Comparison of ENCODE assay signal across 9 cellular contexts in genomic region chr17:32126746-32127145, GRCh38. TPM values are rescaled to one million over a fixed set of nuclear protein-coding genes. Genes with fewer than 3 reads are reported as not detected.
DNase-seq lines count a peak whose midpoint lies in the region; ATAC-seq, FAIRE-seq and TF ChIP-seq lines count a peak whose summit lies in the region.
"Had no signal": no experiment of that assay in that cellular context is flagged by ENCODE, and none has a peak within 500 bp of the region (broad histone marks: within the 10 kb centered on the region; RNA-seq: fewer than 3 reads in every experiment).

No MANE protein-coding gene starts in this region.

- H3K27ac Mint-ChIP-seq in activated naive CD4-positive, alpha-beta T cell treated with anti-CD3 and anti-CD28 coated beads, Interleukin-2, amount 50 U/mL, for 24 hours: peak overlapping the region; percentile 98

- H3K27ac ChIP-seq in K562 (ENCODE audit: extremely low read depth, low read depth, low read length) (peak overlapping the region; percentile 57; the same call in 1 of the 3 replicates), muscle layer of colon (ENCODE audit: low read depth, low read length) (peak overlapping the region; percentile 73), upper lobe of left lung (peak overlapping the region; percentile 78 to 91 (median 88))

- no peak overlapping the region for H3K4me3 ChIP-seq in K562
- peak overlapping the region in 1 of 2 donors; percentile 81 for H3K4me3 ChIP-seq in muscle layer of colon (ENCODE audit: low read depth in 1 of 2, low read length in 2 of 2)
- H3K4me3 ChIP-seq in upper lobe of left lung: peak overlapping the region in 2 of 4 donors; percentile 61 to 62

- H3K9ac ChIP-seq in K562 (ENCODE audit: insufficient read depth in 1 of 2, low read depth in 2 of 2, low read length in 2 of 2) (no peak overlapping the region), muscle layer of colon (ENCODE audit: low read length) (peak overlapping the region; percentile 83)

- TF ChIP-seq CTCF in K562 (IDR thresholded peaks at IDR 0.05 in 2 of 3, conservative IDR thresholded peaks at IDR 0.05 in 1 of 3; ENCODE audit: insufficient read depth in 2 of 3, low read depth in 1 of 3, low read length in 3 of 3) (no peak), upper lobe of left lung (IDR thresholded peaks at IDR 0.05) (no peak)

- no peaks in the 10 kb centered on the region for H3K36me3 ChIP-seq in K562 (ENCODE audit: control insufficient read depth, insufficient read depth, low read length)
- H3K36me3 ChIP-seq in muscle layer of colon (ENCODE audit: insufficient read depth, low read length): no peaks in the 10 kb centered on the region
- H3K36me3 ChIP-seq in upper lobe of left lung: no peaks in the 10 kb centered on the region

- H3K36me3 Mint-ChIP-seq in activated naive CD4-positive, alpha-beta T cell treated with anti-CD3 and anti-CD28 coated beads, Interleukin-2, amount 50 U/mL, for 24 hours: peaks cover 4% of the 10 kb centered on the region

- in situ Hi-C loops in K562 (cut with MboI): loop anchor here (5.0 kb wide), 1 partner anchor 119 kb away; the partner anchor contains the start of gene LRRC37B

- H2AFZ ChIP-seq in K562 (ENCODE audit: low read depth, low read length): peak overlapping the region; percentile 100

- no peaks in the 10 kb centered on the region for H3K9me3 ChIP-seq in K562 (replicated peaks; ENCODE audit: control insufficient read depth, insufficient read depth, low read depth, low read length)
- H3K9me3 ChIP-seq in muscle layer of colon (ENCODE audit: low read length): no peaks in the 10 kb centered on the region
- no peaks in the 10 kb centered on the region for H3K9me3 ChIP-seq in upper lobe of left lung

- H3K4me2 ChIP-seq in K562 (ENCODE audit: insufficient read depth, low read length): peak overlapping the region; percentile 80

- POLR2A ChIA-PET in K562 (lab: Yijun Ruan, JAX): no interaction called here

- no peak for FAIRE-seq in K562 (lab: Jason Lieb, UNC)
- FAIRE-seq: colon had no signal

- H3K27me3 ChIP-seq in K562 (ENCODE audit: control insufficient read depth in 2 of 2, insufficient read depth in 2 of 2, low read length in 2 of 2) (no peaks in the 10 kb centered on the region), muscle layer of colon (ENCODE audit: control insufficient read depth in 1 of 2, insufficient read depth in 2 of 2, low read length in 2 of 2) (no peaks in the 10 kb centered on the region), upper lobe of left lung (no peaks in the 10 kb centered on the region)

- peak overlapping the region; percentile 99 for H3K4me3 Mint-ChIP-seq in activated naive CD4-positive, alpha-beta T cell treated with anti-CD3 and anti-CD28 coated beads, Interleukin-2, amount 50 U/mL, for 24 hours

- no peak for DNase-seq in activated naive CD4-positive, alpha-beta T cell treated with anti-CD3 and anti-CD28 coated beads, Interleukin-2, amount 50 U/mL, for 16 hours
- no peak for DNase-seq in K562 (ENCODE audit: extremely low read depth in 1 of 4, low spot score in 3 of 4)
- DNase-seq in upper lobe of left lung: no peak
- no peak for DNase-seq in NCI-H1105 (lab: John Stamatoyannopoulos, UW)

- peaks cover 24% of the 10 kb centered on the region for H3K4me1 Mint-ChIP-seq in activated naive CD4-positive, alpha-beta T cell treated with anti-CD3 and anti-CD28 coated beads, Interleukin-2, amount 50 U/mL, for 24 hours

- TF ChIP-seq POLR2A in K562 (conservative IDR thresholded peaks at IDR 0.05) (no peak), upper lobe of left lung (IDR thresholded peaks at IDR 0.05) (no peak)

- H3K4me1 ChIP-seq in K562 (replicated peaks in 1 of 2; ENCODE audit: control insufficient read depth in 2 of 2, insufficient read depth in 2 of 2, low read length in 2 of 2): peaks cover 14 to 15% of the 10 kb centered on the region in 2 experiments; a peak in 4 of 5 replicates
- peaks cover 5% of the 10 kb centered on the region for H3K4me1 ChIP-seq in muscle layer of colon (ENCODE audit: insufficient read depth, low read length)
- peaks cover 8 to 23% (median 14%) of the 10 kb centered on the region in 4 donors for H3K4me1 ChIP-seq in upper lobe of left lung

- intact Hi-C loops in K562 (cut with micrococcal nuclease): no loop called here

- TF ChIP-seq EP300 in K562 (IDR thresholded peaks at IDR 0.05; ENCODE audit: low read length) (no peak), upper lobe of left lung (IDR thresholded peaks at IDR 0.05) (no peak)

- no peaks in the 10 kb centered on the region for H3K9me3 Mint-ChIP-seq in activated naive CD4-positive, alpha-beta T cell treated with anti-CD3 and anti-CD28 coated beads, Interleukin-2, amount 50 U/mL, for 24 hours

- no peak for TF ChIP-seq RAD21 in K562 (CRISPR knock-in tag; conservative IDR thresholded peaks at IDR 0.05 in 1 of 2, IDR thresholded peaks at IDR 0.05 in 1 of 2)

- no peaks in the 10 kb centered on the region for H3K27me3 Mint-ChIP-seq in activated naive CD4-positive, alpha-beta T cell treated with anti-CD3 and anti-CD28 coated beads, Interleukin-2, amount 50 U/mL, for 24 hours

- ATAC-seq in K562 (no peak), upper lobe of left lung (ENCODE audit: low FRiP score in 2 of 2) (no peak), HG03442 (IDR thresholded peaks at IDR 0.05; ENCODE audit: unreplicated experiment) (no peak), GM19463 (IDR thresholded peaks at IDR 0.05; ENCODE audit: unreplicated experiment) (no peak)

- WGBS in K562 (ENCODE audit: insufficient coverage, low coverage, missing lambda C conversion rate): 81% methylated on average over 8 of the region's 8 CpGs
- 97% methylated on average over 8 of the region's 8 CpGs for WGBS in upper lobe of left lung, 2 donors

- H3K79me2 ChIP-seq in K562 (ENCODE audit: control insufficient read depth, insufficient read depth, low read length): 0 out of 3 replicates have a peak, but pooled peaks cover 5% of the 10 kb centered on the region

- no peaks in the 10 kb centered on the region for H3K9me1 ChIP-seq in K562 (ENCODE audit: control insufficient read depth, insufficient read depth, low read length)

- no TSS peak for BruUV-seq in K562 (replicated peaks; lab: Mats Ljungman, UMichigan)

- no peaks in the 10 kb centered on the region for H4K20me1 ChIP-seq in K562 (replicated peaks; ENCODE audit: control insufficient read depth, insufficient read depth, low read length)

- CTCF ChIA-PET in K562 (lab: Yijun Ruan, JAX; ENCODE audit: low intra/inter-chr PET ratio): no interaction called here

TF ChIP-seq in K562, 482 proteins besides CTCF, POLR2A, EP300 and RAD21:
- no peak for TF ChIP-seq BCOR (IDR thresholded peaks at IDR 0.05)
- no peak for TF ChIP-seq ELK3 (CRISPR knock-in tag; IDR thresholded peaks at IDR 0.05)
- TF ChIP-seq GABPB1 (CRISPR knock-in tag; IDR thresholded peaks at IDR 0.05): no peak
- TF ChIP-seq ZNF263 (CRISPR knock-in tag; IDR thresholded peaks at IDR 0.05; ENCODE audit: borderline replicate concordance): no peak
- no peak for TF ChIP-seq GTF2E2 (tag; IDR thresholded peaks at IDR 0.05)
- no peak for TF ChIP-seq SUPT5H (IDR thresholded peaks at IDR 0.05)
TF ChIP-seq in K562: peak in this region for 0.

RNA-seq across cellular contexts. Expression of gene RHOT1, which starts 15.6 kb away (rescaled TPM):
- 23.7 and 108 TPM in 2 replicates for total RNA-seq in K562 (2011; cell fraction: chromatin; rRNA removed; ENCODE audit: low replicate concordance)
- total RNA-seq in K562 (2011; cell fraction: nucleolus; rRNA removed): 13.2 and 19.5 TPM in 2 replicates
- 39.4 and 61.3 TPM in 2 replicates for total RNA-seq in K562 (2011; cell fraction: nucleoplasm; rRNA removed)
- 25.1 and 33.3 TPM in 2 replicates for total RNA-seq in K562 (2014; rRNA removed)
- total RNA-seq in K562 (2014; rRNA removed; fragmentation: Illumina TruSeq; extraction: Trizol): 52.9 and 55.3 TPM in 2 replicates
- 39.9 and 50.5 TPM in 2 replicates for total RNA-seq in K562 (2015; rRNA removed; fragmentation: Illumina TruSeq; extraction: Trizol)
- 30.8 and 33.9 TPM in 2 replicates for total RNA-seq in K562 (2021)
- polyA plus RNA-seq in K562 (2011; rRNA removed): 67.5 and 101 TPM in 2 replicates
- 29.2 and 43.3 TPM in 2 replicates for polyA plus RNA-seq in K562 (2011; cell fraction: cytosol; rRNA removed)
- 22.7 and 29.3 TPM in 2 replicates for polyA plus RNA-seq in K562 (2011; cell fraction: nucleus; rRNA removed)
- polyA plus RNA-seq in K562 (2012): 28.2 and 47.4 TPM in 2 replicates
- 47.5 and 72.5 TPM in 2 replicates for polyA plus RNA-seq in K562 (2014; fragmentation: Illumina TruSeq; extraction: Trizol)
- 10 to 100 TPM; 23.0 to 30.5 TPM for polyA plus RNA-seq in K562 (2014; fragmentation: Nextera tagmentation; extraction: Ambion mirVana)
- polyA plus RNA-seq in K562 (2014; rRNA removed): 32.2 and 41.2 TPM in 2 replicates
- 85.8 and 104 TPM in 2 replicates for polyA minus RNA-seq in K562 (2011; rRNA and poly(A)+ RNA removed)
- 20.7 and 44.3 TPM in 2 replicates for polyA minus RNA-seq in K562 (2011; cell fraction: cytosol; rRNA and poly(A)+ RNA removed)
- polyA minus RNA-seq in K562 (2011; cell fraction: nucleus; rRNA and poly(A)+ RNA removed): 29.1 and 38.3 TPM in 2 replicates
- 100 to 1,000 TPM in 1 of 6 donors, 10 to 100 TPM in 5; 37.2 to 110 (median 52.2) TPM for total RNA-seq in upper lobe of left lung
